Comparison of ENCODE assay signal across 8 cellular contexts in the genomic region with DNA sequence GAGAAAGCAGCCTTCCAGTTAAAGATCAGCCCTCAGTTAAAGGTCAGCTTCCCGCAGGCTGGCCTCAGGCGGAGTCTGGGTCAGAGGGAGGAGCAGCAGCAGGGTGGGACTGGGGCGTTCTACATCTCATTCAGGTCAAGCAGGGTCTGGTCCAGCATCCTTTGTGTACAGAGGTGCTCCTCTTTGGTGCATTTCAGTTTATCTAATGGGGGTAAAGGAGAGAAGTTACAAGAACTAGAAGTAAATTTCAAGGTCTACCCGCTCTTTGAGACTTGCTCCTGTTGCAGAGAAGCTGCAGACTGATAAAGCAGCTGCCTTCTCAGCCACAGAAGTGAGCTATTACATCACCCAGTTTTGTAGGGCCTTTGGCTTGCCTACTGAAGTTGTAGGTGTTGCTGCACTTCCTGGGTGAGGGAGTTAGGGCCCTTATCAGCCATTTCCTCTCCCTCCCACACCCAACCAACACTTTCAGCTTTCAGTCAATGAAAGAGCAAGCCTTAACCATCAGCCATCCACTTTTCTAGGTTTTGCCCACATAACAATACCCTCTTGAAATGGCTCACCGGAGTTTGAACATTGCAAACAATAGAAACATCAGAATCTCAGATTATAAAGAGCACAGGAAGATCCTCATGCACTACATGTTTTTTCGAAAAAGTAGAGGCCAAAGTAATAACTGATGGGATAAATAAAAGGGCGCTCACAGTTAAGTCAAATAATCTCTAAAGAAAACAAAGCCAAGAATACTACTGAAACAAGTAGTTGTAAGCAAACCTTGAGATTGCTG. TPM values are rescaled to one million over a fixed set of nuclear protein-coding genes. Genes with fewer than 3 reads are reported as not detected.
DNase-seq lines count a peak whose midpoint lies in the region; ATAC-seq and TF ChIP-seq lines count a peak whose summit lies in the region.

No MANE protein-coding gene starts in this region.

- H3K27ac Mint-ChIP-seq in CD8-positive, alpha-beta memory T cell: peak overlapping the region; percentile 82 to 98 (median 94)
- H3K27ac Mint-ChIP-seq in activated T-cell treated with anti-CD3 and anti-CD28 coated beads, Interleukin-2, amount 50 U/mL, for 24 hours: peak overlapping the region; percentile 89

- peaks cover 0 to under 1% of the 10 kb centered on the region in 2 donors for H3K27me3 Mint-ChIP-seq in CD8-positive, alpha-beta memory T cell
- no peaks in the 10 kb centered on the region for H3K27me3 Mint-ChIP-seq in activated T-cell treated with anti-CD3 and anti-CD28 coated beads, Interleukin-2, amount 50 U/mL, for 24 hours

- CTCF ChIA-PET in CD8-positive, alpha-beta memory T cell (lab: Charles Lee): interaction anchor here (1.3 to 1.9 kb wide), 3 partner anchors 17 to 178 kb away, joined by 3 to 6 read pairs (median 5); no protein-coding TSS in a partner anchor

- no peaks in the 10 kb centered on the region for H3K27me3 ChIP-seq in CD8-positive, alpha-beta memory T cell (ENCODE audit: insufficient read depth, low read length, poor library complexity, severe bottlenecking)
- H3K27me3 ChIP-seq in prostate gland (replicated peaks; ENCODE audit: insufficient read depth): no peaks in the 10 kb centered on the region

- intact Hi-C loops in prostate gland (cut with DNase I): no loop called here

- H3K36me3 Mint-ChIP-seq in CD8-positive, alpha-beta memory T cell: peaks cover 21 to 76% (median 24%) of the 10 kb centered on the region in 3 donors
- H3K36me3 Mint-ChIP-seq in activated T-cell treated with anti-CD3 and anti-CD28 coated beads, Interleukin-2, amount 50 U/mL, for 24 hours (ENCODE audit: low read depth): peaks cover 93% of the 10 kb centered on the region

- H3K4me3 ChIP-seq in CD8-positive, alpha-beta memory T cell (ENCODE audit: low read length): peak overlapping the region; percentile 4
- H3K4me3 ChIP-seq in prostate gland: no peak overlapping the region

- WGBS in prostate gland: 85% methylated on average over 7 of the region's 7 CpGs

- no peak for TF ChIP-seq CTCF in prostate gland (IDR thresholded peaks at IDR 0.05)

- peaks cover 46% of the 10 kb centered on the region for H3K36me3 ChIP-seq in CD8-positive, alpha-beta memory T cell (ENCODE audit: insufficient read depth, low read length)
- no peaks in the 10 kb centered on the region for H3K36me3 ChIP-seq in prostate gland

- POLR2A ChIA-PET in CD8-positive, alpha-beta memory T cell (lab: Charles Lee): interaction anchor here (0.5 to 1.7 kb wide), 8 partner anchors 21 to 234 kb away, joined by 3 to 10 read pairs (median 6); a partner anchor contains a TSS

- H3K4me1 ChIP-seq in CD8-positive, alpha-beta memory T cell (ENCODE audit: insufficient read depth, low read length): peaks cover 73% of the 10 kb centered on the region
- peaks cover 3% of the 10 kb centered on the region for H3K4me1 ChIP-seq in prostate gland (replicated peaks)

- H3K27ac ChIP-seq in CD8-positive, alpha-beta memory T cell (ENCODE audit: low read depth, low read length): peak overlapping the region; percentile 56
- H3K27ac ChIP-seq in prostate gland: no peak overlapping the region

- ATAC-seq in GM21619 (IDR thresholded peaks at IDR 0.05; ENCODE audit: unreplicated experiment): peak; percentile 90

- no peaks in the 10 kb centered on the region for H3K9me3 ChIP-seq in CD8-positive, alpha-beta memory T cell (ENCODE audit: low read length)
- H3K9me3 ChIP-seq in prostate gland: no peaks in the 10 kb centered on the region

- peak overlapping the region; percentile 16 to 86 (median 67) for H3K4me3 Mint-ChIP-seq in CD8-positive, alpha-beta memory T cell
- peak overlapping the region; percentile 61 for H3K4me3 Mint-ChIP-seq in activated T-cell treated with anti-CD3 and anti-CD28 coated beads, Interleukin-2, amount 50 U/mL, for 24 hours

- peaks cover 44 to 71% (median 62%) of the 10 kb centered on the region in 3 donors for H3K4me1 Mint-ChIP-seq in CD8-positive, alpha-beta memory T cell
- H3K4me1 Mint-ChIP-seq in activated T-cell treated with anti-CD3 and anti-CD28 coated beads, Interleukin-2, amount 50 U/mL, for 24 hours (ENCODE audit: low read depth): peaks cover 82% of the 10 kb centered on the region

- peak; percentile 49 to 85 (median 81) for DNase-seq in CD8-positive, alpha-beta memory T cell
- DNase-seq in NCI-H2107 treated with DMSO at 0.1 percent for 48 hours (lab: John Stamatoyannopoulos, UW; ENCODE audit: unreplicated experiment): peak; percentile 54
- DNase-seq in activated T-cell treated with anti-CD3 and anti-CD28 coated beads, Interleukin-2, amount 50 U/mL, for 24 hours: peak; percentile 54
- DNase-seq in islet precursor cell: peak; percentile 60
- peak; percentile 46 to 53 for DNase-seq in stimulated activated CD8-positive, alpha-beta memory T cell treated with anti-CD3 and anti-CD28 coated beads, Interleukin-4, amount 100 ng/mL, for 4 hours (ENCODE audit: low read depth in 2 of 2, low spot score in 1 of 2)
- no peak for DNase-seq in prostate gland (ENCODE audit: low spot score)
- no peak for DNase-seq in GM03348 (ENCODE audit: low spot score)

- TF ChIP-seq POLR2A in prostate gland (IDR thresholded peaks at IDR 0.05): no peak

- peaks cover 0 to 3% (median 0%) of the 10 kb centered on the region in 5 donors for H3K9me3 Mint-ChIP-seq in CD8-positive, alpha-beta memory T cell
- H3K9me3 Mint-ChIP-seq in activated T-cell treated with anti-CD3 and anti-CD28 coated beads, Interleukin-2, amount 50 U/mL, for 24 hours: peaks cover 12% of the 10 kb centered on the region

RNA-seq across cellular contexts. Expression of a gene that starts 2.8 kb away (rescaled TPM):
- total RNA-seq in CD8-positive, alpha-beta memory T cell: under 1 TPM in 1 of 2 experiments, not detected in 1; 0.09 TPM
- 0.06 TPM for polyA plus RNA-seq in CD8-positive, alpha-beta memory T cell
- 1 to 10 TPM in 1 of 2 donors, under 1 TPM in 1; 0.05 to 5.7 TPM for total RNA-seq in prostate gland

RNA-seq across cellular contexts. Expression of a gene that starts 34.2 kb away (rescaled TPM):
- 100 to 1,000 TPM; 802 to 863 TPM for total RNA-seq in CD8-positive, alpha-beta memory T cell
- 948 TPM for polyA plus RNA-seq in CD8-positive, alpha-beta memory T cell
- 100 to 1,000 TPM; 147 to 277 TPM for total RNA-seq in prostate gland

RNA-seq across cellular contexts. Expression of a gene that starts 48.4 kb away (rescaled TPM):
- total RNA-seq in CD8-positive, alpha-beta memory T cell: not detected
- polyA plus RNA-seq in CD8-positive, alpha-beta memory T cell: not detected
- total RNA-seq in prostate gland: not detected

Comparison
In these comparisons a context has a peak if more than half of its experiments do, and no peak if none do; other contexts are left out.
1. DNase-seq: peak in CD8-positive, alpha-beta memory T cell (5 of 5), NCI-H2107 treated with DMSO at 0.1 percent for 48 hours (single experiment), activated T-cell treated with anti-CD3 and anti-CD28 coated beads, Interleukin-2, amount 50 U/mL, for 24 hours (single experiment), islet precursor cell (single experiment) and stimulated activated CD8-positive, alpha-beta memory T cell treated with anti-CD3 and anti-CD28 coated beads, Interleukin-4, amount 100 ng/mL, for 4 hours (2 of 2); none in prostate gland (single experiment) and GM03348 (single experiment).